21 cellular contexts compared by ENCODE assay signal in genomic region chr21:37796011-37796410, GRCh38.
DNase-seq lines count a peak whose midpoint lies in the region; ATAC-seq, FAIRE-seq and TF ChIP-seq lines count a peak whose summit lies in the region.
"Had no signal": no experiment of that assay in that cellular context is flagged by ENCODE, and none has a peak within 500 bp of the region (broad histone marks: within the 10 kb centered on the region; RNA-seq: fewer than 3 reads in every experiment).

No MANE protein-coding gene starts in this region.

- H3K27me3 Mint-ChIP-seq in astrocyte (ENCODE audit: low read depth, unreplicated experiment), result no peaks in the 10 kb centered on the region
- H3K27me3 Mint-ChIP-seq in nephron progenitor cell (ENCODE audit: low read depth, poor library complexity), result no peaks in the 10 kb centered on the region

- H3K27me3 ChIP-seq in IMR-90 (ENCODE audit: control insufficient read depth, insufficient read depth, low read length), result no peaks in the 10 kb centered on the region
- peaks cover 46% of the 10 kb centered on the region for H3K27me3 ChIP-seq in PC-3 (ENCODE audit: low read length)
- no peaks in the 10 kb centered on the region for H3K27me3 ChIP-seq in astrocyte (ENCODE audit: insufficient read depth, low read length)
- no peaks in the 10 kb centered on the region for H3K27me3 ChIP-seq in aorta (ENCODE audit: control insufficient read depth in 1 of 2, insufficient read depth in 2 of 2, low read length in 1 of 2)

- POLR2A ChIA-PET in IMR-90 (lab: Charles Lee; ENCODE audit: unreplicated experiment), result interaction anchor here (0.5 kb wide), 1 partner anchor 556 kb away, joined by 3 read pairs; no protein-coding TSS in a partner anchor
- POLR2A ChIA-PET in PC-3 (lab: Charles Lee; ENCODE audit: unreplicated experiment), result no interaction called here

- no peak for ATAC-seq in IMR-90 (ENCODE audit: low read depth)
- ATAC-seq in PC-3, result no peak
- ATAC-seq in HG03521 (IDR thresholded peaks at IDR 0.05; ENCODE audit: unreplicated experiment), result no peak
- no peak for ATAC-seq in aorta (ENCODE audit: low FRiP score)
- ATAC-seq: GM12878 had no signal

- H3K23ac ChIP-seq in IMR-90 (ENCODE audit: low read depth, low read length), result no peak overlapping the region

- peak overlapping the region; percentile 45 for H2BK120ac ChIP-seq in IMR-90 (ENCODE audit: low read depth, low read length)

- H3K4me1 ChIP-seq in IMR-90 (ENCODE audit: control insufficient read depth, insufficient read depth, low read length) (peaks cover 14% of the 10 kb centered on the region), PC-3 (ENCODE audit: insufficient read depth, low read length) (no peaks in the 10 kb centered on the region), astrocyte (ENCODE audit: insufficient read depth, low read length) (peaks cover 3% of the 10 kb centered on the region), aorta (ENCODE audit: control insufficient read depth in 1 of 2, insufficient read depth in 2 of 2, low read length in 2 of 2) (peaks cover 0 to 3% of the 10 kb centered on the region in 2 donors)

- H3K4me2 ChIP-seq in IMR-90 (ENCODE audit: low read depth, low read length) (no peak overlapping the region), PC-3 (ENCODE audit: low read length) (no peak overlapping the region), astrocyte (ENCODE audit: low read length) (no peak overlapping the region)

- H3K4me1 Mint-ChIP-seq in astrocyte (ENCODE audit: low read depth, unreplicated experiment) (peaks cover 28% of the 10 kb centered on the region), nephron progenitor cell (peaks cover 12% of the 10 kb centered on the region)
- H3K4me1 Mint-ChIP-seq: CD4-positive, alpha-beta memory T cell had no signal

- H3K56ac ChIP-seq in IMR-90 (ENCODE audit: extremely low read depth, insufficient read depth, low read length), result no peak overlapping the region

- H3K9me3 Mint-ChIP-seq in astrocyte (ENCODE audit: unreplicated experiment), result peaks cover 4% of the 10 kb centered on the region
- peaks cover 7% of the 10 kb centered on the region for H3K9me3 Mint-ChIP-seq in nephron progenitor cell
- H3K9me3 Mint-ChIP-seq: CD4-positive, alpha-beta memory T cell had no signal

- no peak overlapping the region for H3K9ac ChIP-seq in IMR-90 (ENCODE audit: low read depth, low read length)
- H3K9ac ChIP-seq in PC-3 (ENCODE audit: low read length), result no peak overlapping the region
- H3K9ac ChIP-seq in astrocyte (ENCODE audit: low read length), result no peak overlapping the region
- H3K9ac ChIP-seq: GM23248 had no signal

- CTCF ChIA-PET in IMR-90 (lab: Yijun Ruan, JAX), result no interaction called here
- CTCF ChIA-PET in PC-3 (lab: Charles Lee), result no interaction called here

- no peak overlapping the region for H3K18ac ChIP-seq in IMR-90 (ENCODE audit: low read depth, low read length)

- H3K9me1 ChIP-seq in IMR-90 (ENCODE audit: insufficient read depth, low read length), result peaks cover 16% of the 10 kb centered on the region

- TF ChIP-seq RAD21 in IMR-90 (IDR thresholded peaks at IDR 0.05; ENCODE audit: low read length), result no peak

- dilution Hi-C loops in IMR-90 (cut with HindIII; ENCODE audit: low sequenced_read_pairs, unreplicated experiment), result no loop called here

- peak overlapping the region; percentile 43 for H2AFZ ChIP-seq in IMR-90 (replicated peaks; ENCODE audit: low read length, poor library complexity)
- H2AFZ ChIP-seq in PC-3 (ENCODE audit: low read length), result no peak overlapping the region
- no peak overlapping the region for H2AFZ ChIP-seq in astrocyte (ENCODE audit: low read depth, low read length)
- H2AFZ ChIP-seq: GM23248 had no signal

- H3K36me3 Mint-ChIP-seq in astrocyte (ENCODE audit: low read depth, unreplicated experiment), result no peaks in the 10 kb centered on the region
- no peaks in the 10 kb centered on the region for H3K36me3 Mint-ChIP-seq in nephron progenitor cell (ENCODE audit: low read depth)
- H3K36me3 Mint-ChIP-seq: CD4-positive, alpha-beta memory T cell had no signal

- H3K14ac ChIP-seq in IMR-90 (replicated peaks; ENCODE audit: low read depth, low read length), result no peak overlapping the region

- H2BK15ac ChIP-seq in IMR-90 (ENCODE audit: low read depth, low read length), result no peak overlapping the region

- H3K27ac Mint-ChIP-seq in astrocyte (ENCODE audit: unreplicated experiment), result peak overlapping the region; percentile 50
- peak overlapping the region; percentile 87 for H3K27ac Mint-ChIP-seq in nephron progenitor cell
- H3K27ac Mint-ChIP-seq: CD4-positive, alpha-beta memory T cell had no signal

- H3K9me2 ChIP-seq in PC-3 (replicated peaks; ENCODE audit: low read length), result no peaks in the 10 kb centered on the region

- no peaks in the 10 kb centered on the region for H3K79me2 ChIP-seq in PC-3 (ENCODE audit: low read length)
- no peaks in the 10 kb centered on the region for H3K79me2 ChIP-seq in astrocyte (ENCODE audit: insufficient read depth, low read length)

- H2BK20ac ChIP-seq in IMR-90 (ENCODE audit: low read depth, low read length), result peak overlapping the region; percentile 59

- TF ChIP-seq CTCF in IMR-90 (conservative IDR thresholded peaks at IDR 0.05; ENCODE audit: low read depth, low read length) (no peak), PC-3 (conservative IDR thresholded peaks at IDR 0.05; ENCODE audit: low read depth, low read length) (no peak), astrocyte (IDR thresholded peaks at IDR 0.05; ENCODE audit: insufficient read depth, low read depth, low read length) (no peak), nephron progenitor cell (IDR thresholded peaks at IDR 0.05) (no peak)

- in situ Hi-C loops in IMR-90 (cut with MboI; ENCODE audit: low sequenced_read_pairs), result no loop called here

- FAIRE-seq in astrocyte (lab: Jason Lieb, UNC), result no peak
- FAIRE-seq: G401.6, GM12878, GM19239, H1 had no signal

- BruUV-seq in IMR-90 (replicated peaks; lab: Mats Ljungman, UMichigan) (no TSS peak), PC-3 (replicated peaks; lab: Mats Ljungman, UMichigan) (no TSS peak)

- H3F3A ChIP-seq in PC-3 (ENCODE audit: low read length, unreplicated experiment), result no peaks in the 10 kb centered on the region

- no peak for TF ChIP-seq POLR2A in IMR-90 (IDR thresholded peaks at IDR 0.05; ENCODE audit: low read depth, low read length)

- whole genome bisulfite sequencing in IMR-90 (ENCODE audit: extremely low coverage in 2 of 2, insufficient read length in 1 of 2), 2 experiments, result 98% methylated on average over 11 of the region's 13 CpGs; no CpG with 5 or more reads in 1 of the 2 experiments
- WGBS in aorta, 2 donors, result 91 to 93% methylated on average over 13 of the region's 13 CpGs

- no peak overlapping the region for H4K5ac ChIP-seq in IMR-90 (ENCODE audit: low read depth, low read length)

- H3K27ac ChIP-seq in IMR-90 (ENCODE audit: insufficient read depth, low read length), result no peak overlapping the region
- H3K27ac ChIP-seq in PC-3 (ENCODE audit: low read length), result no peak overlapping the region
- H3K27ac ChIP-seq in astrocyte (ENCODE audit: low read depth, low read length), result no peak overlapping the region
- no peak overlapping the region for H3K27ac ChIP-seq in aorta (ENCODE audit: low read depth in 1 of 2, low read length in 2 of 2)
- H3K27ac ChIP-seq: GM23248 had no signal

- H4K20me1 ChIP-seq in IMR-90 (ENCODE audit: insufficient read depth, low read length) (no peaks in the 10 kb centered on the region), PC-3 (ENCODE audit: low read length) (no peaks in the 10 kb centered on the region), astrocyte (ENCODE audit: insufficient read depth, low read length) (no peaks in the 10 kb centered on the region)

- no peak overlapping the region for H4K8ac ChIP-seq in IMR-90 (ENCODE audit: low read depth in 2 of 2, low read length in 2 of 2)

- H3K9me3 ChIP-seq in IMR-90 (ENCODE audit: control insufficient read depth, insufficient read depth, low read length) (no peaks in the 10 kb centered on the region), PC-3 (ENCODE audit: low read length) (no peaks in the 10 kb centered on the region), astrocyte (ENCODE audit: insufficient read depth, low read depth, low read length) (no peaks in the 10 kb centered on the region), aorta (ENCODE audit: control insufficient read depth, low read length) (no peaks in the 10 kb centered on the region)

- intact Hi-C loops in IMR-90 (cut with micrococcal nuclease), result no loop called here
- intact Hi-C loops in PC-3 (cut with micrococcal nuclease), result no loop called here
- intact Hi-C loops in aorta (cut with DNase I), result no loop called here

- H3K4me3 ChIP-seq in IMR-90 (ENCODE audit: insufficient read depth, low read depth, low read length) (no peak overlapping the region), PC-3 (ENCODE audit: low read length) (no peak overlapping the region), astrocyte (ENCODE audit: insufficient read depth, low read depth, low read length) (no peak overlapping the region), aorta (ENCODE audit: low read length in 2 of 2) (no peak overlapping the region)
- H3K4me3 ChIP-seq: GM12878, GM23248 had no signal

- H2AK9ac ChIP-seq in IMR-90 (replicated peaks; ENCODE audit: low read depth, low read length, poor library complexity), result no peak overlapping the region

- H2BK5ac ChIP-seq in IMR-90 (ENCODE audit: low read depth, low read length, poor library complexity, severe bottlenecking), result no peak overlapping the region

- H3K79me1 ChIP-seq in IMR-90 (ENCODE audit: low read depth in 1 of 2, low read length in 2 of 2), result no peaks in the 10 kb centered on the region

- H3K36me3 ChIP-seq in IMR-90 (ENCODE audit: control insufficient read depth, insufficient read depth, low read length), result no peaks in the 10 kb centered on the region
- no peaks in the 10 kb centered on the region for H3K36me3 ChIP-seq in PC-3 (ENCODE audit: low read depth, low read length)
- no peaks in the 10 kb centered on the region for H3K36me3 ChIP-seq in astrocyte (ENCODE audit: insufficient read depth, low read length)
- no peaks in the 10 kb centered on the region for H3K36me3 ChIP-seq in aorta (ENCODE audit: control insufficient read depth in 1 of 2, insufficient read depth in 2 of 2, low read length in 1 of 2)

- peak overlapping the region; percentile 33 for H4K91ac ChIP-seq in IMR-90 (ENCODE audit: insufficient read depth, low read depth, low read length)

- peak overlapping the region; percentile 26; the same call in 1 of the 2 replicates for H2AK5ac ChIP-seq in IMR-90 (ENCODE audit: low read depth, low read length)

- DNase-seq in IMR-90 (no peak), PC-3 (peak; percentile 16), astrocyte (ENCODE audit: low read depth) (no peak), nephron progenitor cell (no peak), NOMO-1 treated with DMSO at 0.1 percent for 48 hours (lab: John Stamatoyannopoulos, UW; ENCODE audit: unreplicated experiment) (no peak), aorta (no peak), HuH-7.5 (ENCODE audit: low spot score) (no peak)
- DNase-seq: C1 segment of cervical spinal cord; Calu3; CD4-positive, alpha-beta memory T cell; COR-L47; DMS53; DMS79 treated with DMSO at 0.1 percent for 48 hours; GM23248; H7; HCEC 1CT had no signal

- H3K4ac ChIP-seq in IMR-90 (ENCODE audit: low read depth, low read length), result peak overlapping the region; percentile 13; the same call in 1 of the 2 replicates

- no peak overlapping the region for H3K4me3 Mint-ChIP-seq in astrocyte (ENCODE audit: unreplicated experiment)
- H3K4me3 Mint-ChIP-seq in nephron progenitor cell, result no peak overlapping the region
- H3K4me3 Mint-ChIP-seq: CD4-positive, alpha-beta memory T cell had no signal
